19 cellular contexts compared by ENCODE assay signal in the genomic region with DNA sequence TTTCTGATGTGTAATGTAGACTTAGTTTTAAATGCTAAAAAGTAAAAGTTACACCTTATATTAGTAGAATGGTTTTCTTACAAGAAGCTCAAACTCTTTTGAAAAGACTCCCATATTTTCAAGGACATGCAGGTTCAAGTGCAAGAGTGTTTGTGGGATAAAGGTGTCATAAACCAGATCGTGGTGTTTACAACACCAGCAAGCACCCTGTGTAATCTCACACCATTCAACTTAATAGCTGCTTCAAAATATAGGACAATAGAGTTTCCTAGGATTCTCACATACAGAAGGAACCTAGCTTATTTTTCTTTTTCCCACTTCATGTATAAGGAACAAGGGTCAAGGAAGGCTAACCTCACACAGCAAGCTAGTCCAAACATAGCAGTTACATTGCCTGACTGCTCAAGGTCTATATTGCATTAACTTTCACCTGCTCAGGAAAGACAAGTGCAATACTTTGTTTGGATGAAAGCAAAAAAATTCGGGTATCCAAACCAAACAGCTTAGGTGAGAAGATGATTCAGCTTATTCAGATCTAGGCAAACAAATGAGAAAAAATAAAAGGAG.
DNase-seq lines count a peak whose midpoint lies in the region; ATAC-seq and TF ChIP-seq lines count a peak whose summit lies in the region.
"Had no signal": no experiment of that assay in that cellular context is flagged by ENCODE, and none has a peak within 500 bp of the region (broad histone marks: within the 10 kb centered on the region; RNA-seq: fewer than 3 reads in every experiment).

No MANE protein-coding gene starts in this region.

- no peak overlapping the region for H3K27ac Mint-ChIP-seq in endothelial cell (ENCODE audit: unreplicated experiment)
- H3K27ac Mint-ChIP-seq: B cell had no signal

- no peak overlapping the region for H2AFZ ChIP-seq in DND-41 (ENCODE audit: low read depth, low read length)

- H3K9me3 ChIP-seq in DND-41 (ENCODE audit: insufficient read depth, low read length, severe bottlenecking): no peaks in the 10 kb centered on the region
- no peaks in the 10 kb centered on the region for H3K9me3 ChIP-seq in HEK293 (ENCODE audit: control insufficient read depth, insufficient read depth, low read depth, low read length)
- H3K9me3 ChIP-seq in mucosa of descending colon: no peaks in the 10 kb centered on the region
- no peaks in the 10 kb centered on the region for H3K9me3 ChIP-seq in suprapubic skin
- H3K9me3 ChIP-seq: MG63, SK-N-SH had no signal

- H3K36me3 ChIP-seq in DND-41 (ENCODE audit: insufficient read depth, low read length) (peaks cover 20% of the 10 kb centered on the region), HEK293 (ENCODE audit: control insufficient read depth in 2 of 2, insufficient read depth in 1 of 2, low read length in 2 of 2) (no peaks in the 10 kb centered on the region), mucosa of descending colon (ENCODE audit: low read depth) (no peaks in the 10 kb centered on the region), suprapubic skin (no peaks in the 10 kb centered on the region)
- H3K36me3 ChIP-seq: MG63 had no signal

- H3K9me3 Mint-ChIP-seq in endothelial cell (ENCODE audit: unreplicated experiment): no peaks in the 10 kb centered on the region

- intact Hi-C loops in mucosa of descending colon (cut with DNase I, micrococcal nuclease): no loop called here

- H3K9ac ChIP-seq in DND-41 (ENCODE audit: low read depth, low read length): no peak overlapping the region
- H3K9ac ChIP-seq: SK-N-SH had no signal

- H3K27me3 Mint-ChIP-seq in endothelial cell (ENCODE audit: unreplicated experiment): no peaks in the 10 kb centered on the region
- H3K27me3 Mint-ChIP-seq: B cell had no signal

- no peak for TF ChIP-seq EP300 in suprapubic skin (IDR thresholded peaks at IDR 0.05)

- POLR2A ChIA-PET in HEK293 (lab: Yijun Ruan, JAX): no interaction called here

- H3K4me2 ChIP-seq in DND-41 (ENCODE audit: insufficient read depth, low read length): no peak overlapping the region
- H3K4me2 ChIP-seq: SK-N-SH had no signal

- peaks cover 6% of the 10 kb centered on the region for H3K4me1 Mint-ChIP-seq in endothelial cell (ENCODE audit: unreplicated experiment)

- CTCF ChIA-PET in HEK293 (lab: Yijun Ruan, JAX): interaction anchor here (0.6 to 0.7 kb wide), 2 partner anchors 12 to 228 kb away, joined by 3 read pairs; no protein-coding TSS in a partner anchor

- H3K4me1 ChIP-seq in DND-41 (ENCODE audit: insufficient read depth, low read length) (peaks cover 35% of the 10 kb centered on the region), HEK293 (ENCODE audit: control insufficient read depth, insufficient read depth, low read length) (peaks cover 15% of the 10 kb centered on the region), mucosa of descending colon (ENCODE audit: low read depth) (peaks cover 7% of the 10 kb centered on the region), suprapubic skin (peaks cover 11% of the 10 kb centered on the region)

- H3K27me3 ChIP-seq in DND-41 (ENCODE audit: insufficient read depth, low read length, poor library complexity) (no peaks in the 10 kb centered on the region), suprapubic skin (no peaks in the 10 kb centered on the region)
- H3K27me3 ChIP-seq: MG63 had no signal

- H4K20me1 ChIP-seq in DND-41 (ENCODE audit: insufficient read depth, low read length): no peaks in the 10 kb centered on the region

- DNase-seq in DND-41 (no peak), mucosa of descending colon (peak in 1 of 3 donors; percentile 9), cerebellum (ENCODE audit: low spot score) (no peak), endothelial cell (ENCODE audit: low spot score) (no peak), suprapubic skin (ENCODE audit: low spot score in 2 of 2) (no peak)
- DNase-seq: CD4-positive, alpha-beta memory T cell; MG63; NCI-H1092 treated with DMSO at 0.1 percent for 48 hours; NCI-H187; NCI-H2171 treated with DMSO at 0.1 percent for 48 hours; NCI-H510A treated with DMSO at 0.1 percent for 48 hours; NCI-H82; Right ventricle myocardium superior; T-helper 1 cell had no signal

- TF ChIP-seq POLR2A in suprapubic skin (IDR thresholded peaks at IDR 0.05): no peak

- no peak overlapping the region for H3K4me3 Mint-ChIP-seq in endothelial cell (ENCODE audit: unreplicated experiment)
- H3K4me3 Mint-ChIP-seq: B cell had no signal

- no peaks in the 10 kb centered on the region for H3K79me2 ChIP-seq in DND-41 (ENCODE audit: insufficient read depth, low read length)

- H3K4me3 ChIP-seq in DND-41 (ENCODE audit: low read depth in 1 of 2, low read length in 2 of 2): no peak overlapping the region
- no peak overlapping the region for H3K4me3 ChIP-seq in HEK293 (ENCODE audit: low read depth, low read length)
- H3K4me3 ChIP-seq in mucosa of descending colon: no peak overlapping the region
- no peak overlapping the region for H3K4me3 ChIP-seq in suprapubic skin
- H3K4me3 ChIP-seq: MG63 had no signal

- no peak for TF ChIP-seq CTCF in DND-41 (IDR thresholded peaks at IDR 0.05; ENCODE audit: borderline replicate concordance, extremely low read depth, low read length, poor library complexity, severe bottlenecking)
- no peak for TF ChIP-seq CTCF in HEK293 (tag by site-specific recombination; IDR thresholded peaks at IDR 0.05)
- no peak for TF ChIP-seq CTCF in VCaP (conservative IDR thresholded peaks at IDR 0.05)
- no peak for TF ChIP-seq CTCF in mucosa of descending colon (IDR thresholded peaks at IDR 0.05)
- no peak for TF ChIP-seq CTCF in endothelial cell (IDR thresholded peaks at IDR 0.05; ENCODE audit: unreplicated experiment)
- TF ChIP-seq CTCF in suprapubic skin (IDR thresholded peaks at IDR 0.05): no peak

- peak overlapping the region; percentile 44 for H3K27ac ChIP-seq in DND-41 (ENCODE audit: low read length)
- H3K27ac ChIP-seq in HEK293 (ENCODE audit: extremely low read depth, low read depth, low read length): no peak overlapping the region
- H3K27ac ChIP-seq in VCaP: peak overlapping the region; percentile 74
- H3K27ac ChIP-seq in suprapubic skin: no peak overlapping the region

- H3K36me3 Mint-ChIP-seq in endothelial cell (ENCODE audit: low read depth, unreplicated experiment): no peaks in the 10 kb centered on the region
- H3K36me3 Mint-ChIP-seq: CD4-positive, alpha-beta memory T cell had no signal

- no peak for ATAC-seq in DND-41 (ENCODE audit: insufficient read depth, low read depth)
- peak; percentile 67 for ATAC-seq in mucosa of descending colon
- ATAC-seq in GM18861 (IDR thresholded peaks at IDR 0.05; ENCODE audit: unreplicated experiment): no peak

- 33% methylated on average over 2 of the region's 2 CpGs for WGBS in suprapubic skin

TF ChIP-seq in HEK293, 187 proteins besides CTCF, POLR2A, EP300 and RAD21:
- TF ChIP-seq GLI4 (tag by site-specific recombination; IDR thresholded peaks at IDR 0.05) (no peak), ZNF426 (tag by site-specific recombination; IDR thresholded peaks at IDR 0.05) (no peak), ZNF2 (tag by site-specific recombination; IDR thresholded peaks at IDR 0.05) (no peak), ZNF132 (tag by site-specific recombination; IDR thresholded peaks at IDR 0.05; ENCODE audit: borderline replicate concordance) (no peak), TCF7L2 (IDR thresholded peaks at IDR 0.05; ENCODE audit: borderline replicate concordance, low read depth, low read length) (0 out of 2 replicates have a peak, but pooled peaks have one; percentile 0)
- TF ChIP-seq, protein P1, sequence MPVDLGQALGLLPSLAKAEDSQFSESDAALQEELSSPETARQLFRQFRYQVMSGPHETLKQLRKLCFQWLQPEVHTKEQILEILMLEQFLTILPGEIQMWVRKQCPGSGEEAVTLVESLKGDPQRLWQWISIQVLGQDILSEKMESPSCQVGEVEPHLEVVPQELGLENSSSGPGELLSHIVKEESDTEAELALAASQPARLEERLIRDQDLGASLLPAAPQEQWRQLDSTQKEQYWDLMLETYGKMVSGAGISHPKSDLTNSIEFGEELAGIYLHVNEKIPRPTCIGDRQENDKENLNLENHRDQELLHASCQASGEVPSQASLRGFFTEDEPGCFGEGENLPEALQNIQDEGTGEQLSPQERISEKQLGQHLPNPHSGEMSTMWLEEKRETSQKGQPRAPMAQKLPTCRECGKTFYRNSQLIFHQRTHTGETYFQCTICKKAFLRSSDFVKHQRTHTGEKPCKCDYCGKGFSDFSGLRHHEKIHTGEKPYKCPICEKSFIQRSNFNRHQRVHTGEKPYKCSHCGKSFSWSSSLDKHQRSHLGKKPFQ (tag by site-specific recombination; IDR thresholded peaks at IDR 0.05): no peak
TF ChIP-seq in HEK293: peak in this region for 1.

Comparison
In these comparisons a context has a peak if more than half of its experiments do, and no peak if none do; other contexts are left out.
1. H3K27ac ChIP-seq: peak in DND-41 (single experiment) and VCaP (single experiment); none in HEK293 (single experiment) and suprapubic skin (single experiment).